ENCODE assay signal across 13 cellular contexts in the genomic region with DNA sequence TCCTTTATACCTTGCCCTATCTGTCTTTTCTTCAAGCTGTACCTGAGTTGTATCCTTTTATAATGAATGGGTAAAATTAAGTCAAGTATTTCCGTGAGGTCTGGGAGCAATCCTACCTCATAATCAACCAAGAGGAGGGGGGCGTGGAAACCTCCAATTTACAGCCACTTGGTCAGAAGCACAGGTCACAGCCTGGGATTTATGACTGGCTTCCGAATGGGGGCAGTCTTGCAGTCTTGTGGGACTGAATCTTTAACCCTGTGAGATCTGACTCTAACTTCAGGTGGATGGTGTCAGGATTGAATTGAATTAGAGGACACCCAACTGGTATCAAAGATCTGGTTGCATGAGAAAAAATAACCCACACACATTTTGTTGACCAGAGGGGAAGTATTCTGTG.
"Had no signal": no experiment of that assay in that cellular context is flagged by ENCODE, and none has a peak within 500 bp of the region (broad histone marks: within the 10 kb centered on the region; RNA-seq: fewer than 3 reads in every experiment).

No MANE protein-coding gene starts in this region.

- ATAC-seq: activated CD8-positive, alpha-beta T cell treated with anti-CD3 and anti-CD28 coated beads, Interleukin-2, amount 10 ng/mL, durations not matched to agents 7 days and 5 days; activated naive CD8-positive, alpha-beta T cell treated with anti-CD3 and anti-CD28 coated beads, Interleukin-2, amount 50 U/mL, for 24 hours; effector memory CD8-positive, alpha-beta T cell; gastroesophageal sphincter had no signal

- H3K4me3 Mint-ChIP-seq: activated CD8-positive, alpha-beta T cell treated with anti-CD3 and anti-CD28 coated beads, Interleukin-2, amount 10 ng/mL, durations not matched to agents 7 days and 5 days; activated naive CD8-positive, alpha-beta T cell treated with anti-CD3 and anti-CD28 coated beads, Interleukin-2, amount 50 U/mL, for 24 hours; effector memory CD8-positive, alpha-beta T cell; stimulated activated naive CD8-positive, alpha-beta T cell treated with anti-CD3 and anti-CD28 coated beads, Interleukin-15, Interleukin-2, amounts not matched to agents 100 ng/mL and 50 ng/mL, for 24 hours had no signal

- H3K36me3 ChIP-seq: gastroesophageal sphincter, ovary had no signal

- DNase-seq: activated CD4-positive, alpha-beta T cell treated with anti-CD3 and anti-CD28 coated beads for 4 hours; activated CD8-positive, alpha-beta memory T cell treated with anti-CD3 and anti-CD28 coated beads, Interleukin-2, amount 50 U/mL, for 48 hours; activated CD8-positive, alpha-beta T cell treated with anti-CD3 and anti-CD28 coated beads, Interleukin-2, amount 10 ng/mL, durations not matched to agents 7 days and 5 days; activated naive CD8-positive, alpha-beta T cell treated with anti-CD3 and anti-CD28 coated beads, Interleukin-2, amount 50 U/mL, for 24 hours; caudate nucleus; cortex of kidney; effector memory CD8-positive, alpha-beta T cell; ovary; stimulated activated CD4-positive, alpha-beta T cell treated with anti-CD3 and anti-CD28 coated beads, Interleukin-15, amount 100 ng/mL, for 24 hours; stimulated activated CD4-positive, alpha-beta T cell treated with anti-CD3 and anti-CD28 coated beads, Interleukin-4, amount 100 ng/mL, for 24 hours; T1000 had no signal

- H3K27me3 ChIP-seq: gastroesophageal sphincter, ovary had no signal

- H3K27ac ChIP-seq: gastroesophageal sphincter, ovary had no signal

- H3K27ac Mint-ChIP-seq: activated CD8-positive, alpha-beta T cell treated with anti-CD3 and anti-CD28 coated beads, Interleukin-2, amount 10 ng/mL, durations not matched to agents 7 days and 5 days; activated naive CD8-positive, alpha-beta T cell treated with anti-CD3 and anti-CD28 coated beads, Interleukin-2, amount 50 U/mL, for 24 hours; effector memory CD8-positive, alpha-beta T cell; stimulated activated naive CD8-positive, alpha-beta T cell treated with anti-CD3 and anti-CD28 coated beads, Interleukin-15, Interleukin-2, amounts not matched to agents 100 ng/mL and 50 ng/mL, for 24 hours had no signal

- H3K4me1 Mint-ChIP-seq: activated naive CD8-positive, alpha-beta T cell treated with anti-CD3 and anti-CD28 coated beads, Interleukin-2, amount 50 U/mL, for 24 hours had no signal

- H3K4me3 ChIP-seq: gastroesophageal sphincter, ovary had no signal

- H3K9me3 ChIP-seq: ovary had no signal

- H3K4me1 ChIP-seq: gastroesophageal sphincter had no signal

- H3K9me3 Mint-ChIP-seq: effector memory CD8-positive, alpha-beta T cell had no signal
